1 cellular context compared by ENCODE assay signal in the genomic region with DNA sequence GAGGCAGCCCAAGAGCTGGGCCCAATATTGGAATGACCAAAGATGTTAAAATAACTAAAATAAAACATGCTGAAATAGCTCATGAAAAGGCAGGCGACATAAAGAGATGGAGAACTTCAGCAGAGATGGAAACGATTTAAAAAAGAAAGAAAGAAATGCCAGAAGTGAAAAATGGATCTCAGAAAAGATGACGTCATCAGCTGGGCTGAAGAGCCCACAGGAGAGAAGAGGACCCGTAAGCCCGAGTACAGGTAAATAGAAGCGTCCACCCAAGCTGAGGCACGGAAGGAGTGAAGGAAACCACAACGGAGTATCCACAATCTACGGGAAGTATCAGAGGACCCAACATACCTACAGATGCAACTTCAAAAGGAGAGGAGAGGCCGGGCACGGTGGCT.
TF ChIP-seq lines count a peak whose summit lies in the region.

No MANE protein-coding gene starts in this region.

TF ChIP-seq in IMR-90, 13 proteins besides CTCF, POLR2A, EP300 and RAD21:
- TF ChIP-seq, protein P1, sequence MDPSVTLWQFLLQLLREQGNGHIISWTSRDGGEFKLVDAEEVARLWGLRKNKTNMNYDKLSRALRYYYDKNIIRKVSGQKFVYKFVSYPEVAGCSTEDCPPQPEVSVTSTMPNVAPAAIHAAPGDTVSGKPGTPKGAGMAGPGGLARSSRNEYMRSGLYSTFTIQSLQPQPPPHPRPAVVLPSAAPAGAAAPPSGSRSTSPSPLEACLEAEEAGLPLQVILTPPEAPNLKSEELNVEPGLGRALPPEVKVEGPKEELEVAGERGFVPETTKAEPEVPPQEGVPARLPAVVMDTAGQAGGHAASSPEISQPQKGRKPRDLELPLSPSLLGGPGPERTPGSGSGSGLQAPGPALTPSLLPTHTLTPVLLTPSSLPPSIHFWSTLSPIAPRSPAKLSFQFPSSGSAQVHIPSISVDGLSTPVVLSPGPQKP (IDR thresholded peaks at IDR 0.05; ENCODE audit: borderline replicate concordance, low read depth, low read length), result no peak
- TF ChIP-seq RCOR1 (IDR thresholded peaks at IDR 0.05; ENCODE audit: insufficient replicate concordance, low read length) (no peak), MAZ (IDR thresholded peaks at IDR 0.05; ENCODE audit: borderline replicate concordance, low read depth, low read length) (no peak), CHD1 (IDR thresholded peaks at IDR 0.05; ENCODE audit: low read depth, low read length) (no peak), MAFK (IDR thresholded peaks at IDR 0.05; ENCODE audit: low read depth, low read length) (no peak), NFE2L2 (IDR thresholded peaks at IDR 0.05; ENCODE audit: low read depth, low read length) (no peak), SMC3 (IDR thresholded peaks at IDR 0.05; ENCODE audit: low read depth, low read length) (no peak), MXI1 (IDR thresholded peaks at IDR 0.05; ENCODE audit: borderline replicate concordance, low read depth, low read length) (no peak), CEBPB (IDR thresholded peaks at IDR 0.05; ENCODE audit: low read depth, low read length) (no peak), BHLHE40 (IDR thresholded peaks at IDR 0.05; ENCODE audit: low read depth, low read length) (no peak), RFX5 (IDR thresholded peaks at IDR 0.05; ENCODE audit: low read depth, low read length) (no peak), FOS (IDR thresholded peaks at IDR 0.05; ENCODE audit: low read depth, low read length) (no peak)
- TF ChIP-seq, protein P2, sequence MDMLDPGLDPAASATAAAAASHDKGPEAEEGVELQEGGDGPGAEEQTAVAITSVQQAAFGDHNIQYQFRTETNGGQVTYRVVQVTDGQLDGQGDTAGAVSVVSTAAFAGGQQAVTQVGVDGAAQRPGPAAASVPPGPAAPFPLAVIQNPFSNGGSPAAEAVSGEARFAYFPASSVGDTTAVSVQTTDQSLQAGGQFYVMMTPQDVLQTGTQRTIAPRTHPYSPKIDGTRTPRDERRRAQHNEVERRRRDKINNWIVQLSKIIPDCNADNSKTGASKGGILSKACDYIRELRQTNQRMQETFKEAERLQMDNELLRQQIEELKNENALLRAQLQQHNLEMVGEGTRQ (IDR thresholded peaks at IDR 0.05; ENCODE audit: low read depth, low read length), result no peak
